21 cellular contexts compared by ENCODE assay signal in the genomic region with DNA sequence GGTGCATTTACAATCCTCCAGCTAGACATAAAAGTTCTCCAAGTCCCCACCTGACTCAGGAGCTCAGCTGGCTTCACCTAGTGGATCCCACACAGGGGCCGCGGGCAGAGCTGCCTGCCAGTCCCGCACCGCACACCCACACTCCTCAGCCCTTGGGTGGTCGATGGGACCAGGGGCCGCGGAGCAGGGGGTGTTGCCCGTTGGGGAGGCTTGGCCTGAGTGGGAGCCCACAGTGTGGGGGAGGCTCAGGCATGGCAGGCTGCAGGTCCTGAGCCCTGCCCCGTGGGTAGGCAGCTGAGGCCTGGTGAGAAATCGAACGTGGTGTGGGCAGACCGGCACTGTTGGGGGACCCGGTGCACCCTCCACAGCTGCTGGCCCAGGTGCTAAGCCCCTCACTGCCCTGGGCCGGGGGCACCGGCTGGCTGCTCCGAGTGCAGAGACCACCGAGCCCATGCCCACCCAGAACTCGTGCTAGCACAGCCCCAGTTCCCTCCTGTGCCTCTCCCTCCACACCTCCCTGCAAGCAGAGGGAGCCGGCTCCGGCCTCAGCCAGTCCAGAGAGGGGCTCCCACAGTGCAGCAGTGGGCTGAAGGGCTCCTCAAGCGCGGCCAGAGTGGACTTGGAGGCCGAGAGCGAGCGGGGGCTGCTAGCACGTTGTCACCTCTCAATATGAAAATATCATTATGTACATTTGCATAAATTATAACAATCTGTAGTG. TPM values are rescaled to one million over a fixed set of nuclear protein-coding genes. Genes with fewer than 3 reads are reported as not detected.
A peak's percentile ranks its signal among the peaks of the same experiment; 100 is the strongest.
DNase-seq lines count a peak whose midpoint lies in the region; ATAC-seq, FAIRE-seq and TF ChIP-seq lines count a peak whose summit lies in the region.
"Had no signal": no experiment of that assay in that cellular context is flagged by ENCODE, and none has a peak within 500 bp of the region (broad histone marks: within the 10 kb centered on the region; RNA-seq: fewer than 3 reads in every experiment).

No MANE protein-coding gene starts in this region.

- no peak overlapping the region for H3K9ac ChIP-seq in HepG2 (ENCODE audit: insufficient read depth, low read depth, low read length)
- H3K9ac ChIP-seq: BLaER1 had no signal

- H2AFZ ChIP-seq in HepG2 (ENCODE audit: low read length): no peak overlapping the region

- BruUV-seq in HepG2 (replicated peaks; lab: Mats Ljungman, UMichigan): no TSS peak
- no TSS peak for BruUV-seq in Caco-2 (replicated peaks; lab: Mats Ljungman, UMichigan)

- H3K27ac Mint-ChIP-seq in Caco-2 (ENCODE audit: unreplicated experiment): no peak overlapping the region
- H3K27ac Mint-ChIP-seq: CD4-positive, alpha-beta memory T cell; HFFc6 had no signal

- CTCF ChIA-PET in HepG2 (lab: Yijun Ruan, JAX; ENCODE audit: low intra/inter-chr PET ratio, low total read pairs) (no interaction called here), Caco-2 (lab: Charles Lee) (no interaction called here)

- no peak for TF ChIP-seq EP300 in HepG2 (IDR thresholded peaks at IDR 0.05; ENCODE audit: low read depth in 2 of 2, low read length in 2 of 2)
- TF ChIP-seq EP300 in HepG2 (CRISPR knock-in tag; IDR thresholded peaks at IDR 0.05; ENCODE audit: borderline replicate concordance): no peak

- H3K27me3 ChIP-seq in HepG2 (ENCODE audit: control insufficient read depth in 1 of 2, insufficient read depth in 2 of 2, low read length in 2 of 2) (no peaks in the 10 kb centered on the region), spleen (replicated peaks in 1 of 7) (no peaks in the 10 kb centered on the region), Caco-2 (replicated peaks; ENCODE audit: control insufficient read depth, insufficient read depth, low read length) (no peaks in the 10 kb centered on the region)
- H3K27me3 ChIP-seq: BLaER1 had no signal

- H3K36me3 ChIP-seq in HepG2 (replicated peaks in 1 of 2; ENCODE audit: control insufficient read depth in 1 of 2, insufficient read depth in 2 of 2, low read length in 2 of 2) (peaks cover 0 to 2% of the 10 kb centered on the region in 2 experiments; a peak in 1 of 5 replicates), spleen (peaks cover 0 to 17% (median 4%) of the 10 kb centered on the region in 6 donors), Caco-2 (ENCODE audit: control insufficient read depth, insufficient read depth, low read length) (no peaks in the 10 kb centered on the region)

- POLR2A ChIA-PET in HepG2 (lab: Yijun Ruan, JAX) (no interaction called here), Caco-2 (lab: Charles Lee) (no interaction called here)

- peak; percentile 13 for DNase-seq in activated gamma-delta T cell (lab: John Stamatoyannopoulos, UW)
- DNase-seq in activated gamma-delta T cell treated with Interleukin-2 at 50 U/mL for 16 hours: no peak
- DNase-seq in HepG2 (ENCODE audit: low spot score): no peak
- DNase-seq in spleen: peak; percentile 71
- DNase-seq in Caco-2: no peak
- no peak for DNase-seq in stimulated activated CD4-positive, alpha-beta T cell treated with anti-CD3 and anti-CD28 coated beads, Interleukin-12 subunit alpha, Interleukin-12 subunit beta, amount 100 ng/mL, for 4 hours
- DNase-seq in activated effector memory CD4-positive, alpha-beta T cell treated with Interleukin-2 at 50 U/mL for 16 hours: no peak
- DNase-seq: Calu3; CD4-positive, alpha-beta memory T cell; DMS79 treated with DMSO at 0.1 percent for 48 hours; GF-D8; GOT3; H7; HFFc6 had no signal

- peaks cover 2% of the 10 kb centered on the region for H3K36me3 Mint-ChIP-seq in Caco-2 (ENCODE audit: insufficient read depth, unreplicated experiment)

- H3K27me3 Mint-ChIP-seq in Caco-2 (ENCODE audit: insufficient read depth, unreplicated experiment): no peaks in the 10 kb centered on the region
- H3K27me3 Mint-ChIP-seq: IgD-negative memory B cell had no signal

- in situ Hi-C loops in HepG2 (cut with HindIII; ENCODE audit: extremely low pct_ligation_motif_present, low pct_unique_long_range_greater_than_20kb): no loop called here

- TF ChIP-seq CTCF in HepG2 (CRISPR knock-in tag; IDR thresholded peaks at IDR 0.05) (no peak), spleen (IDR thresholded peaks at IDR 0.05 in 8 of 11, conservative IDR thresholded peaks at IDR 0.05 in 3 of 11) (no peak), Caco-2 (IDR thresholded peaks at IDR 0.05; ENCODE audit: insufficient read depth in 1 of 2, low read depth in 1 of 2, low read length in 1 of 2, severe bottlenecking in 1 of 2, unreplicated experiment in 1 of 2) (no peak)

- no peak overlapping the region for H3K4me2 ChIP-seq in HepG2 (ENCODE audit: low read depth, low read length)
- H3K4me2 ChIP-seq: A549, BLaER1 had no signal

- no peak for FAIRE-seq in HepG2 (lab: Jason Lieb, UNC)
- FAIRE-seq: A549, HTR-8/SVneo had no signal

- H3K4me1 Mint-ChIP-seq in Caco-2 (ENCODE audit: low read depth, unreplicated experiment): no peaks in the 10 kb centered on the region
- H3K4me1 Mint-ChIP-seq: CD14-positive monocyte; CD4-positive, alpha-beta memory T cell; IgD-negative memory B cell had no signal

- TF ChIP-seq POLR2A in HepG2 (IDR thresholded peaks at IDR 0.05; ENCODE audit: insufficient read depth in 1 of 2, low read depth in 2 of 2, low read length in 2 of 2) (no peak), spleen (IDR thresholded peaks at IDR 0.05) (no peak)

- intact Hi-C loops in HepG2 (cut with micrococcal nuclease; ENCODE audit: unreplicated experiment) (no loop called here), spleen (cut with DNase I; ENCODE audit: low total_unique reads) (no loop called here), Caco-2 (cut with micrococcal nuclease; ENCODE audit: unreplicated experiment) (no loop called here)

- ATAC-seq in HepG2: no peak
- ATAC-seq: A549, HCT116 had no signal

- H3K4me1 ChIP-seq in HepG2 (ENCODE audit: insufficient read depth, low read length): no peaks in the 10 kb centered on the region
- H3K4me1 ChIP-seq in spleen: no peaks in the 10 kb centered on the region
- no peaks in the 10 kb centered on the region for H3K4me1 ChIP-seq in Caco-2
- H3K4me1 ChIP-seq: A549, BLaER1 had no signal

- H3K4me3 ChIP-seq in HepG2 (replicated peaks in 1 of 3; ENCODE audit: insufficient read depth in 1 of 3, low read depth in 2 of 3, low read length in 3 of 3): no peak overlapping the region
- H3K4me3 ChIP-seq in spleen: no peak overlapping the region
- H3K4me3 ChIP-seq in Caco-2 (ENCODE audit: low read depth, low read length): no peak overlapping the region
- H3K4me3 ChIP-seq: A549, BLaER1 had no signal

- no peaks in the 10 kb centered on the region for H3K79me2 ChIP-seq in HepG2 (ENCODE audit: insufficient read depth, low read length)

- no peak overlapping the region for H3K4me3 Mint-ChIP-seq in Caco-2 (ENCODE audit: unreplicated experiment)
- H3K4me3 Mint-ChIP-seq: CD14-positive monocyte; CD4-positive, alpha-beta memory T cell; HFFc6; IgD-negative memory B cell had no signal

- H3K9me3 ChIP-seq in HepG2 (ENCODE audit: low read length) (no peaks in the 10 kb centered on the region), spleen (peaks cover 0 to 10% (median 0%) of the 10 kb centered on the region in 8 donors), Caco-2 (no peaks in the 10 kb centered on the region)
- H3K9me3 ChIP-seq: A549 had no signal

- H3K9me3 Mint-ChIP-seq in Caco-2 (ENCODE audit: unreplicated experiment): no peaks in the 10 kb centered on the region

- WGBS in HepG2 (ENCODE audit: low lambda C conversion rate): 63% methylated on average over 15 of the region's 26 CpGs
- 93 to 98% (median 96%) methylated on average over 22 to 26 of the region's 26 CpGs for whole genome bisulfite sequencing in spleen, 5 donors

- TF ChIP-seq RAD21 in HepG2 (CRISPR knock-in tag; IDR thresholded peaks at IDR 0.05): no peak

- H4K20me1 ChIP-seq in HepG2 (ENCODE audit: insufficient read depth, low read length): no peaks in the 10 kb centered on the region
- H4K20me1 ChIP-seq: BLaER1 had no signal

- H3K27ac ChIP-seq in HepG2 (ENCODE audit: extremely low read length, insufficient read depth, low read length) (no peak overlapping the region), spleen (no peak overlapping the region)
- H3K27ac ChIP-seq: 22Rv1, A549, BLaER1 had no signal

TF ChIP-seq in HepG2, 621 proteins besides CTCF, POLR2A, EP300 and RAD21 (continues in another document):
- TF ChIP-seq, protein P1, sequence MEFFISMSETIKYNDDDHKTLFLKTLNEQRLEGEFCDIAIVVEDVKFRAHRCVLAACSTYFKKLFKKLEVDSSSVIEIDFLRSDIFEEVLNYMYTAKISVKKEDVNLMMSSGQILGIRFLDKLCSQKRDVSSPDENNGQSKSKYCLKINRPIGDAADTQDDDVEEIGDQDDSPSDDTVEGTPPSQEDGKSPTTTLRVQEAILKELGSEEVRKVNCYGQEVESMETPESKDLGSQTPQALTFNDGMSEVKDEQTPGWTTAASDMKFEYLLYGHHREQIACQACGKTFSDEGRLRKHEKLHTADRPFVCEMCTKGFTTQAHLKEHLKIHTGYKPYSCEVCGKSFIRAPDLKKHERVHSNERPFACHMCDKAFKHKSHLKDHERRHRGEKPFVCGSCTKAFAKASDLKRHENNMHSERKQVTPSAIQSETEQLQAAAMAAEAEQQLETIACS (CRISPR knock-in tag; IDR thresholded peaks at IDR 0.05): no peak
- TF ChIP-seq HDAC1 (CRISPR knock-in tag; IDR thresholded peaks at IDR 0.05): no peak

RNA-seq across cellular contexts. Expression of a gene that starts 16.6 kb away (rescaled TPM):
- total RNA-seq in HepG2 (2016; rRNA removed; fragmentation: Illumina TruSeq; extraction: Trizol) (14.9 and 25.3 TPM in 2 replicates), spleen (10 to 100 TPM; 12.6 to 24.4 (median 13.6) TPM), Caco-2 (2022) (15.6 and 21.6 TPM in 2 replicates)
- 0.97 and 1.0 TPM in 2 replicates for total RNA-seq in HepG2 (2016; cell fraction: cytosol; rRNA removed; fragmentation: Illumina TruSeq; extraction: Trizol; ENCODE audit: low read depth)
- total RNA-seq in HepG2 (2016; cell fraction: insoluble cytoplasmic fraction; rRNA removed; fragmentation: Illumina TruSeq; extraction: Trizol): 18.5 and 27.4 TPM in 2 replicates
- total RNA-seq in HepG2 (2016; cell fraction: membrane; rRNA removed; fragmentation: Illumina TruSeq; extraction: Trizol): 5.2 and 6.4 TPM in 2 replicates
- 9.4 and 12.6 TPM in 2 replicates for total RNA-seq in HepG2 (2016; cell fraction: nucleus; rRNA removed; fragmentation: Illumina TruSeq; extraction: Trizol)
- polyA plus RNA-seq in HepG2 (2011; rRNA removed) (7.1 and 8.0 TPM in 2 replicates), spleen (1 to 10 TPM; 7.1 to 9.5 (median 7.2) TPM)
- polyA plus RNA-seq in HepG2 (2011; cell fraction: cytosol; rRNA removed): 2.8 and 4.7 TPM in 2 replicates
- 3.1 and 6.5 TPM in 2 replicates for polyA plus RNA-seq in HepG2 (2011; cell fraction: nucleus; rRNA removed)
- 7.8 and 8.5 TPM in 2 replicates for polyA plus RNA-seq in HepG2 (2012)
- polyA plus RNA-seq in HepG2 (2016; cell fraction: cytosol; fragmentation: Illumina TruSeq; extraction: Trizol; ENCODE audit: low read depth): 0.67 and 1.2 TPM in 2 replicates
- 19.6 and 20.3 TPM in 2 replicates for polyA plus RNA-seq in HepG2 (2016; cell fraction: insoluble cytoplasmic fraction; fragmentation: Illumina TruSeq; extraction: Trizol; ENCODE audit: low read depth)
- 2.0 and 2.3 TPM in 2 replicates for polyA plus RNA-seq in HepG2 (2016; cell fraction: membrane; fragmentation: Illumina TruSeq; extraction: Trizol; ENCODE audit: low read depth)
- polyA plus RNA-seq in HepG2 (2016; cell fraction: nucleus; fragmentation: Illumina TruSeq; extraction: Trizol; ENCODE audit: insufficient read depth, low read depth): 12.0 and 14.5 TPM in 2 replicates
- polyA minus RNA-seq in HepG2 (2011; rRNA and poly(A)+ RNA removed; ENCODE audit: low replicate concordance): 9.2 and 12.5 TPM in 2 replicates
- 7.1 and 7.4 TPM in 2 replicates for polyA minus RNA-seq in HepG2 (2011; cell fraction: cytosol; rRNA and poly(A)+ RNA removed)
- 14.4 and 15.2 TPM in 2 replicates for polyA minus RNA-seq in HepG2 (2011; cell fraction: nucleus; rRNA and poly(A)+ RNA removed)

Comparison
In these comparisons a context has a peak if more than half of its experiments do, and no peak if none do; other contexts are left out.
1. DNase-seq: peak in activated gamma-delta T cell (single experiment) and spleen (single experiment); none in activated gamma-delta T cell treated with Interleukin-2 at 50 U/mL for 16 hours (single experiment), HepG2 (single experiment), Caco-2 (0 of 2), stimulated activated CD4-positive, alpha-beta T cell treated with anti-CD3 and anti-CD28 coated beads, Interleukin-12 subunit alpha, Interleukin-12 subunit beta, amount 100 ng/mL, for 4 hours (single experiment) and activated effector memory CD4-positive, alpha-beta T cell treated with Interleukin-2 at 50 U/mL for 16 hours (single experiment).